Comparison of ENCODE assay signal across 9 cellular contexts in the genomic region with DNA sequence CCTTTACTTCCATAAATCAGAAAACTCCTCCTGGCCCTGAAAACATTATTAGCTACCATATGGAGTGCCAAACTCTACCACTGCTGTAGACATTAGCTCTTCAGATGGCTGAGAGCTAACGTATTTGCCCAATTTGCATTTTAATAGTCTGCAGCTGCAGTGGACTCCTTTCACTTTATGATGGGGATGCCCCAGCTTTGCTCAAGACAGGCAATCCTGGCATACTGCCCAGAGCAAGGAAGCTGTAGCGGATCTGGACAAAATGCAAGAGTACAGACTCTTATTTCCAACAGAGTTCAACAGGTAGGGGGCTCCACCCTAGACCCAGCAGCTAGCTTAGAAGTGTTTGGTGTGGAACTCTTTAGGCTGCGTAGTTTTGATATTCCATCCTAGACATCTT.
DNase-seq lines count a peak whose midpoint lies in the region; ATAC-seq and TF ChIP-seq lines count a peak whose summit lies in the region.
"Had no signal": no experiment of that assay in that cellular context is flagged by ENCODE, and none has a peak within 500 bp of the region (broad histone marks: within the 10 kb centered on the region; RNA-seq: fewer than 3 reads in every experiment).

No MANE protein-coding gene starts in this region.

- H3K27me3 Mint-ChIP-seq in mesothelial cell of epicardium (ENCODE audit: low read depth) (peaks cover 15% of the 10 kb centered on the region), immature natural killer cell (ENCODE audit: low read depth in 3 of 3) (no peaks in the 10 kb centered on the region)
- H3K27me3 Mint-ChIP-seq: activated naive CD8-positive, alpha-beta T cell treated with anti-CD3 and anti-CD28 coated beads, Interleukin-2, amount 10 ng/mL, durations not matched to agents 7 days and 5 days had no signal

- peak; percentile 66 for DNase-seq in COLO668 (lab: John Stamatoyannopoulos, UW; ENCODE audit: unreplicated experiment)
- peak in 1 of 2 experiments; percentile 54 for DNase-seq in mesothelial cell of epicardium (ENCODE audit: low spot score in 2 of 2, unreplicated experiment in 2 of 2)
- DNase-seq in SKM-1 treated with dmso at 0.1 percent for 144 hours (lab: John Stamatoyannopoulos, UW; ENCODE audit: unreplicated experiment): no peak
- DNase-seq in immature natural killer cell: no peak
- no peak for DNase-seq in T1000 (lab: John Stamatoyannopoulos, UW)
- DNase-seq: activated naive CD8-positive, alpha-beta T cell treated with anti-CD3 and anti-CD28 coated beads, Interleukin-2, amount 10 ng/mL, durations not matched to agents 7 days and 5 days had no signal

- 0 out of 2 replicates have a peak, but pooled peaks cover 6% of the 10 kb centered on the region for H3F3A ChIP-seq in OCI-LY1 (ENCODE audit: insufficient read depth, low read length)

- H3K4me3 Mint-ChIP-seq in mesothelial cell of epicardium (no peak overlapping the region), immature natural killer cell (no peak overlapping the region)
- H3K4me3 Mint-ChIP-seq: activated naive CD8-positive, alpha-beta T cell treated with anti-CD3 and anti-CD28 coated beads, Interleukin-2, amount 10 ng/mL, durations not matched to agents 7 days and 5 days had no signal

- peak; percentile 91 for ATAC-seq in GM19395 (IDR thresholded peaks at IDR 0.05; ENCODE audit: unreplicated experiment)
- peak; percentile 71 for ATAC-seq in HG03280 (IDR thresholded peaks at IDR 0.05; ENCODE audit: unreplicated experiment)

- peak overlapping the region; percentile 68 for H3K9ac ChIP-seq in OCI-LY1 (ENCODE audit: low read length)

- H3K9me3 Mint-ChIP-seq in mesothelial cell of epicardium: no peaks in the 10 kb centered on the region
- no peaks in the 10 kb centered on the region for H3K9me3 Mint-ChIP-seq in immature natural killer cell
- H3K9me3 Mint-ChIP-seq: activated naive CD8-positive, alpha-beta T cell treated with anti-CD3 and anti-CD28 coated beads, Interleukin-2, amount 10 ng/mL, durations not matched to agents 7 days and 5 days had no signal

- H3K36me3 Mint-ChIP-seq in mesothelial cell of epicardium: no peaks in the 10 kb centered on the region
- H3K36me3 Mint-ChIP-seq in immature natural killer cell: peaks cover 0 to 5% (median 0%) of the 10 kb centered on the region in 3 donors

- no peaks in the 10 kb centered on the region for H3K36me3 ChIP-seq in OCI-LY1 (ENCODE audit: insufficient read depth, low read length)

- H3K27ac Mint-ChIP-seq in mesothelial cell of epicardium (peak overlapping the region; percentile 0), immature natural killer cell (no peak overlapping the region)
- H3K27ac Mint-ChIP-seq: activated naive CD8-positive, alpha-beta T cell treated with anti-CD3 and anti-CD28 coated beads, Interleukin-2, amount 10 ng/mL, durations not matched to agents 7 days and 5 days had no signal

- H3K79me2 ChIP-seq in OCI-LY1 (ENCODE audit: insufficient read depth, low read length): no peaks in the 10 kb centered on the region

- H2AFZ ChIP-seq in OCI-LY1 (ENCODE audit: low read length): no peak overlapping the region

- H3K4me3 ChIP-seq in OCI-LY1 (ENCODE audit: low read depth, low read length, poor library complexity, severe bottlenecking): peak overlapping the region; percentile 33

- no peaks in the 10 kb centered on the region for H3K9me2 ChIP-seq in OCI-LY1 (ENCODE audit: low read depth, low read length)

- peak; percentile 62 for TF ChIP-seq CTCF in OCI-LY1 (IDR thresholded peaks at IDR 0.05; ENCODE audit: low read length)
- TF ChIP-seq CTCF in mesothelial cell of epicardium (IDR thresholded peaks at IDR 0.05; ENCODE audit: unreplicated experiment): no peak

- H3K4me2 ChIP-seq in OCI-LY1 (ENCODE audit: low read length): peak overlapping the region; percentile 71

- H3K4me1 Mint-ChIP-seq in mesothelial cell of epicardium (peaks cover 26% of the 10 kb centered on the region), immature natural killer cell (no peaks in the 10 kb centered on the region)

- no peaks in the 10 kb centered on the region for H3K9me3 ChIP-seq in OCI-LY1 (ENCODE audit: low read length)

- peaks cover 96% of the 10 kb centered on the region for H3K4me1 ChIP-seq in OCI-LY1 (ENCODE audit: insufficient read depth, low read length, severe bottlenecking)

- H3K27ac ChIP-seq in OCI-LY1 (ENCODE audit: low read depth, low read length, poor library complexity, severe bottlenecking): peak overlapping the region; percentile 99

- H3K27me3 ChIP-seq in OCI-LY1 (ENCODE audit: insufficient read depth, low read length): no peaks in the 10 kb centered on the region

- H4K20me1 ChIP-seq in OCI-LY1 (ENCODE audit: insufficient read depth, low read length): no peaks in the 10 kb centered on the region
